In genomic region chr1:49523764-49524163, GRCh38 we compare ENCODE assay signal across 33 cellular contexts.
"Had no signal": no experiment of that assay in that cellular context is flagged by ENCODE, and none has a peak within 500 bp of the region (broad histone marks: within the 10 kb centered on the region; RNA-seq: fewer than 3 reads in every experiment).

No MANE protein-coding gene starts in this region.

- H3K4me3 ChIP-seq: adrenal gland, ascending aorta, body of pancreas, breast epithelium, cardiac muscle cell had no signal

- H3K4me1 ChIP-seq: adrenal gland, ascending aorta, body of pancreas, breast epithelium had no signal

- ATAC-seq: activated naive CD4-positive, alpha-beta T cell treated with anti-CD3 and anti-CD28 coated beads, Interleukin-2, amount 50 U/mL, for 72 hours; activated naive CD8-positive, alpha-beta T cell treated with anti-CD3 and anti-CD28 coated beads, Interleukin-2, amount 50 U/mL, for 24 hours; activated T-cell treated with anti-CD3 and anti-CD28 coated beads, Interleukin-2, amount 50 U/mL, for 4 hours; activated T-cell treated with anti-CD3 and anti-CD28 coated beads, Interleukin-2, amount 50 U/mL, for 72 hours; activated T-helper 17 cell treated with anti-CD3 and anti-CD28 coated beads, Interleukin-2, amount 50 U/mL, for 72 hours; body of pancreas had no signal

- FAIRE-seq: astrocyte, bronchial epithelial cell had no signal

- H3K27me3 ChIP-seq: adrenal gland, ascending aorta, body of pancreas, brain microvascular endothelial cell, breast epithelium, cardiac muscle cell had no signal

- H3K36me3 ChIP-seq: adrenal gland, ascending aorta, brain microvascular endothelial cell, breast epithelium, cardiac muscle cell had no signal

- DNase-seq: activated effector memory CD4-positive, alpha-beta T cell treated with anti-CD3 and anti-CD28 coated beads, Interleukin-2, amount 50 U/mL, for 16 hours; activated effector memory CD4-positive, alpha-beta T cell treated with Interleukin-2 at 50 U/mL for 16 hours; activated gamma-delta T cell; activated gamma-delta T cell treated with Interleukin-2 at 50 U/mL for 16 hours; activated naive CD4-positive, alpha-beta T cell; activated naive CD4-positive, alpha-beta T cell treated with anti-CD3 and anti-CD28 coated beads for 36 hours; activated naive CD4-positive, alpha-beta T cell treated with anti-CD3 and anti-CD28 coated beads, Interleukin-2, amount 10 ng/mL, durations not matched to agents 7 days and 5 days; activated naive CD4-positive, alpha-beta T cell treated with anti-CD3 and anti-CD28 coated beads, Interleukin-2, amount 50 U/mL, for 16 hours; activated naive CD4-positive, alpha-beta T cell treated with Interleukin-2 at 50 U/mL for 16 hours; activated naive CD8-positive, alpha-beta T cell treated with anti-CD3 and anti-CD28 coated beads for 36 hours; activated naive CD8-positive, alpha-beta T cell treated with anti-CD3 and anti-CD28 coated beads, Interleukin-2, amount 10 ng/mL, durations not matched to agents 7 days and 5 days; activated naive CD8-positive, alpha-beta T cell treated with anti-CD3 and anti-CD28 coated beads, Interleukin-2, amount 50 U/mL, for 24 hours; activated T-cell treated with anti-CD3 and anti-CD28 coated beads, Interleukin-2, amount 50 U/mL, for 24 hours; activated T-cell treated with anti-CD3 and anti-CD28 coated beads, Interleukin-2, amount 50 U/mL, for 4 hours; activated T-cell treated with anti-CD3 and anti-CD28 coated beads, Interleukin-2, amount 50 U/mL, for 48 hours; activated T-cell treated with anti-CD3 and anti-CD28 coated beads, Interleukin-2, amount 50 U/mL, for 72 hours; adrenal gland; amniotic stem cell; amygdala; anterior cingulate cortex; aorta; body of pancreas; brain microvascular endothelial cell; caudate nucleus; central memory CD4-positive, alpha-beta T cell; cerebellar nuclear complex had no signal

- H3K9me3 ChIP-seq: adrenal gland, ascending aorta, body of pancreas, breast epithelium had no signal

- H3K27ac ChIP-seq: adrenal gland, ascending aorta, body of pancreas, brain microvascular endothelial cell, breast epithelium, cardiac muscle cell had no signal
